ENCODE assay signal across 8 cellular contexts in the genomic region with DNA sequence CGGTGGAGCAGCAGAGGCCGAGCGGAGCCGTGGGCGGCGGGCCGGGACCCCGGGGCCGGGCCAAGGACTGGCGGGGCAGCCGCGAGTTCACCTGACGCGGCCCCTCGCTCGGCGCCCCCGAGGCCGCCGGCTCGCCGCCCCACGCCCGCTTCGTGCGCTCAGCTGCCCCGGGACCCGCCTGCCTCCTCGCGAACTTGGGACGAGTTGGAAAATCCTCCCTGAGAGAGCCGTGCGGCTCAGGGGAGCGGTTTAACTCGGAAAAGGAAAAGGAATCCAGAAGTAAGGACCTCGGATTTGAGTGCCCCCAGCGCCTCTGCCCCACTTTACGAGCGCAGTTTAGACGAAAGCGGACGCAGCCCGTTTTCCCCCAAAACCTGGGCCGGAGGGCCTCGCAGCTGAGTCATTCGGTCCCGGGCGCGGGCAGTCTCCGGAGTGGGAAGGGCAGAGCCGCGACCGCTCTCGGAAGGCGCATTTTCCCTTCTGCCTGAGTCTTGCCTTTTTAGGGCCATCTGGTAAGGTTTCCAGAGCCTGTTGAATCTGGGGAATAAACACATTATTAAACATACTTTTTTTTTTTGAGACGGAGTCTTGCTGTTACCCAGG. TPM values are rescaled to one million over a fixed set of nuclear protein-coding genes. Genes with fewer than 3 reads are reported as not detected.
DNase-seq lines count a peak whose midpoint lies in the region; ATAC-seq lines count a peak whose summit lies in the region.

No MANE protein-coding gene starts in this region.

- 0% methylated on average over 56 of the region's 56 CpGs for WGBS in ectodermal cell, 2 experiments

- CTCF ChIA-PET in activated CD4-positive, alpha-beta memory T cell treated with anti-CD3 and anti-CD28 coated beads, Interleukin-2, amount 10 ng/mL, durations not matched to agents 7 days and 5 days (lab: Charles Lee): interaction anchor here (0.6 to 12.6 kb wide), 10 partner anchors 8 to 508 kb away, joined by 3 to 219 read pairs (median 8); partner anchors contain the start of gene CUL2

- DNase-seq in ACHN: peak; percentile 59
- peak; percentile 70 for DNase-seq in MG63
- DNase-seq in activated CD4-positive, alpha-beta memory T cell treated with anti-CD3 and anti-CD28 coated beads, Interleukin-2, amount 10 ng/mL, durations not matched to agents 7 days and 5 days: peak; percentile 64
- DNase-seq in medulla oblongata (ENCODE audit: extremely low spot score): peak; percentile 44
- peak; percentile 33 to 54 (median 41) for DNase-seq in stimulated activated CD4-positive, alpha-beta T cell treated with anti-CD3 and anti-CD28 coated beads, TNF-alpha, amount 100 ng/mL, for 48 hours (ENCODE audit: low read depth in 3 of 3)
- no peak for DNase-seq in DMS153 (lab: John Stamatoyannopoulos, UW)

- no peaks in the 10 kb centered on the region for H3K4me1 ChIP-seq in ectodermal cell (ENCODE audit: control insufficient read depth, insufficient read depth, low read length)

- H3K9me3 ChIP-seq in MG63 (no peaks in the 10 kb centered on the region), ectodermal cell (ENCODE audit: control insufficient read depth, low read length) (no peaks in the 10 kb centered on the region)

- peaks cover 14% of the 10 kb centered on the region for H3K36me3 Mint-ChIP-seq in activated CD4-positive, alpha-beta memory T cell treated with anti-CD3 and anti-CD28 coated beads, Interleukin-2, amount 10 ng/mL, durations not matched to agents 7 days and 5 days (ENCODE audit: low read depth)

- no peaks in the 10 kb centered on the region for H3K9me3 Mint-ChIP-seq in activated CD4-positive, alpha-beta memory T cell treated with anti-CD3 and anti-CD28 coated beads, Interleukin-2, amount 10 ng/mL, durations not matched to agents 7 days and 5 days

- ATAC-seq in GM19324 (IDR thresholded peaks at IDR 0.05; ENCODE audit: low FRiP score, unreplicated experiment): peak; percentile 5

- peak overlapping the region; percentile 78 for H3K4me3 ChIP-seq in MG63
- peak overlapping the region; percentile 82 for H3K4me3 ChIP-seq in ectodermal cell (ENCODE audit: insufficient read depth, low read depth, low read length)

- POLR2A ChIA-PET in activated CD4-positive, alpha-beta memory T cell treated with anti-CD3 and anti-CD28 coated beads, Interleukin-2, amount 10 ng/mL, durations not matched to agents 7 days and 5 days (lab: Charles Lee): interaction anchor here (0.9 to 15.7 kb wide), 14 partner anchors 9 to 305 kb away, joined by 3 to 730 read pairs (median 8); partner anchors contain the start of genes CCNY and CUL2

- H3K27ac Mint-ChIP-seq in activated CD4-positive, alpha-beta memory T cell treated with anti-CD3 and anti-CD28 coated beads, Interleukin-2, amount 10 ng/mL, durations not matched to agents 7 days and 5 days: peak overlapping the region; percentile 95

- H3K36me3 ChIP-seq in MG63 (no peaks in the 10 kb centered on the region; the same call in 1 of the 2 replicates), ectodermal cell (ENCODE audit: control insufficient read depth, insufficient read depth, low read length) (no peaks in the 10 kb centered on the region)

- H3K27me3 Mint-ChIP-seq in activated CD4-positive, alpha-beta memory T cell treated with anti-CD3 and anti-CD28 coated beads, Interleukin-2, amount 10 ng/mL, durations not matched to agents 7 days and 5 days: no peaks in the 10 kb centered on the region

- peak overlapping the region; percentile 94 for H3K4me3 Mint-ChIP-seq in activated CD4-positive, alpha-beta memory T cell treated with anti-CD3 and anti-CD28 coated beads, Interleukin-2, amount 10 ng/mL, durations not matched to agents 7 days and 5 days

- in situ Hi-C loops in ACHN (cut with HindIII; ENCODE audit: low pct_ligation_motif_present, low pct_unique_long_range_greater_than_20kb, low sequenced_read_pairs): no loop called here

- H3K4me1 Mint-ChIP-seq in activated CD4-positive, alpha-beta memory T cell treated with anti-CD3 and anti-CD28 coated beads, Interleukin-2, amount 10 ng/mL, durations not matched to agents 7 days and 5 days: peaks cover 67% of the 10 kb centered on the region

- peak overlapping the region; percentile 98 for H3K27ac ChIP-seq in ectodermal cell (ENCODE audit: insufficient read depth, low read depth, low read length, poor library complexity, severe bottlenecking)

- no peaks in the 10 kb centered on the region for H3K27me3 ChIP-seq in MG63
- no peaks in the 10 kb centered on the region for H3K27me3 ChIP-seq in ectodermal cell (ENCODE audit: control insufficient read depth, insufficient read depth, low read length, poor library complexity, severe bottlenecking)

RNA-seq across cellular contexts. Expression of gene CREM, which starts 0.7 kb away (rescaled TPM):
- total RNA-seq in MG63 (2014; rRNA removed; shearing (Covaris generic); ENCODE audit: low replicate concordance): 72.3 and 102 TPM in 2 replicates
- 100 to 1,000 TPM; 154 to 157 TPM for total RNA-seq in activated CD4-positive, alpha-beta memory T cell treated with anti-CD3 and anti-CD28 coated beads, Interleukin-2, amount 10 ng/mL, durations not matched to agents 7 days and 5 days
- 53.0 TPM for polyA plus RNA-seq in ectodermal cell (2013, experiment 1 of 4)
- polyA plus RNA-seq in ectodermal cell (2013, experiment 2 of 4): 48.6 TPM
- 43.0 TPM for polyA plus RNA-seq in ectodermal cell (2013, experiment 3 of 4)
- 52.2 TPM for polyA plus RNA-seq in ectodermal cell (2013, experiment 4 of 4)

RNA-seq across cellular contexts. Expression of gene CUL2, which starts 37.2 kb away (rescaled TPM):
- total RNA-seq in MG63 (2014; rRNA removed; shearing (Covaris generic); ENCODE audit: low replicate concordance): 18.3 and 26.9 TPM in 2 replicates
- 10 to 100 TPM; 30.6 to 34.3 TPM for total RNA-seq in activated CD4-positive, alpha-beta memory T cell treated with anti-CD3 and anti-CD28 coated beads, Interleukin-2, amount 10 ng/mL, durations not matched to agents 7 days and 5 days
- 47.8 TPM for polyA plus RNA-seq in ectodermal cell (2013, experiment 1 of 4)
- polyA plus RNA-seq in ectodermal cell (2013, experiment 2 of 4): 48.5 TPM
- 41.2 TPM for polyA plus RNA-seq in ectodermal cell (2013, experiment 3 of 4)
- 40.7 TPM for polyA plus RNA-seq in ectodermal cell (2013, experiment 4 of 4)
